In genomic region chr1:184464757-184465156, GRCh38 we compare ENCODE assay signal across 27 cellular contexts.
"Had no signal": no experiment of that assay in that cellular context is flagged by ENCODE, and none has a peak within 500 bp of the region (broad histone marks: within the 10 kb centered on the region; RNA-seq: fewer than 3 reads in every experiment).

No MANE protein-coding gene starts in this region.

- H3K36me3 Mint-ChIP-seq: naive B cell; naive thymus-derived CD8-positive, alpha-beta T cell; stimulated activated effector memory CD8-positive, alpha-beta T cell treated with anti-CD3 and anti-CD28 coated beads, Interleukin-12 subunit alpha, Interleukin-12 subunit beta, amount 100 ng/mL, for 72 hours; stimulated activated naive B cell treated with anti-CD40 and anti-IgM and Interleukin-4, amounts not matched to agents 10 μg/mL and 1 μg/mL and 100 μg/mL, for 72 hours had no signal

- H3K27ac Mint-ChIP-seq: naive B cell; naive thymus-derived CD8-positive, alpha-beta T cell; nephron progenitor cell; stimulated activated effector memory CD8-positive, alpha-beta T cell treated with anti-CD3 and anti-CD28 coated beads, Interleukin-12 subunit alpha, Interleukin-12 subunit beta, amount 100 ng/mL, for 72 hours; stimulated activated naive B cell treated with anti-CD40 and anti-IgM and Interleukin-4, amounts not matched to agents 10 μg/mL and 1 μg/mL and 100 μg/mL, for 72 hours; stimulated activated naive CD8-positive, alpha-beta T cell treated with anti-CD3 and anti-CD28 coated beads, Interleukin-15, Interleukin-2, amounts not matched to agents 100 ng/mL and 50 ng/mL, for 24 hours; type B pancreatic cell had no signal

- H3K27me3 ChIP-seq: neutrophil, pancreas, right lobe of liver, sigmoid colon, stomach, thyroid gland, tibial nerve, upper lobe of right lung, uterus had no signal

- H3K36me3 ChIP-seq: neutrophil, pancreas, prostate gland, right lobe of liver, sigmoid colon, stomach, thoracic aorta, thyroid gland, tibial nerve, upper lobe of right lung, uterus had no signal

- H3K4me3 ChIP-seq: pancreas, prostate gland, right lobe of liver, sigmoid colon, stomach, thoracic aorta, thyroid gland, tibial nerve, upper lobe of right lung, uterus had no signal

- ATAC-seq: naive thymus-derived CD8-positive, alpha-beta T cell; pancreas; right lobe of liver; stimulated activated effector memory CD8-positive, alpha-beta T cell treated with anti-CD3 and anti-CD28 coated beads, Interleukin-12 subunit alpha, Interleukin-12 subunit beta, amount 100 ng/mL, for 72 hours; stimulated activated naive B cell treated with anti-CD40 and anti-IgM and Interleukin-4, amounts not matched to agents 10 μg/mL and 1 μg/mL and 100 μg/mL, for 72 hours; upper lobe of right lung had no signal

- H3K9me3 Mint-ChIP-seq: naive B cell; naive thymus-derived CD8-positive, alpha-beta T cell; nephron progenitor cell; stimulated activated effector memory CD8-positive, alpha-beta T cell treated with anti-CD3 and anti-CD28 coated beads, Interleukin-12 subunit alpha, Interleukin-12 subunit beta, amount 100 ng/mL, for 72 hours; stimulated activated naive B cell treated with anti-CD40 and anti-IgM and Interleukin-4, amounts not matched to agents 10 μg/mL and 1 μg/mL and 100 μg/mL, for 72 hours; stimulated activated naive CD8-positive, alpha-beta T cell treated with anti-CD3 and anti-CD28 coated beads, Interleukin-15, Interleukin-2, amounts not matched to agents 100 ng/mL and 50 ng/mL, for 24 hours had no signal

- H3K4me1 Mint-ChIP-seq: naive B cell; stimulated activated effector memory CD8-positive, alpha-beta T cell treated with anti-CD3 and anti-CD28 coated beads, Interleukin-12 subunit alpha, Interleukin-12 subunit beta, amount 100 ng/mL, for 72 hours had no signal

- DNase-seq: naive B cell; naive thymus-derived CD8-positive, alpha-beta T cell; nephron progenitor cell; nucleus accumbens; pancreas; right cardiac atrium; right lobe of liver; sigmoid colon; small intestine; stimulated activated CD4-positive, alpha-beta T cell treated with anti-CD3 and anti-CD28 coated beads, Interleukin-15, amount 100 ng/mL, for 24 hours; stimulated activated CD4-positive, alpha-beta T cell treated with anti-CD3 and anti-CD28 coated beads, Interleukin-2, amount 100 ng/mL, for 24 hours; stimulated activated CD4-positive, alpha-beta T cell treated with anti-CD3 and anti-CD28 coated beads, Interleukin-2, amount 100 ng/mL, for 48 hours; stimulated activated CD4-positive, alpha-beta T cell treated with anti-CD3 and anti-CD28 coated beads, Interleukin-4, amount 100 ng/mL, for 24 hours; stimulated activated naive B cell treated with anti-CD40 and anti-IgM and Interleukin-4, amounts not matched to agents 10 μg/mL and 1 μg/mL and 100 μg/mL, for 72 hours; stimulated activated naive CD4-positive, alpha-beta T cell treated with Interleukin-2 at 50 U/mL for 16 hours; stomach; thyroid gland; upper lobe of right lung; uterus had no signal

- H3K4me1 ChIP-seq: pancreas, prostate gland, right lobe of liver had no signal

- H3K9me3 ChIP-seq: neutrophil, pancreas, prostate gland, right lobe of liver, sigmoid colon, stomach, thoracic aorta, thyroid gland, tibial nerve, upper lobe of right lung, uterus had no signal

- H3K27ac ChIP-seq: neutrophil, pancreas, prostate gland, right lobe of liver, sigmoid colon, stomach, thoracic aorta, thyroid gland, tibial nerve, upper lobe of right lung, uterus had no signal

- H3K27me3 Mint-ChIP-seq: naive B cell, type B pancreatic cell had no signal

- H3K4me3 Mint-ChIP-seq: naive B cell; naive thymus-derived CD8-positive, alpha-beta T cell; nephron progenitor cell; neural crest cell; stimulated activated effector memory CD8-positive, alpha-beta T cell treated with anti-CD3 and anti-CD28 coated beads, Interleukin-12 subunit alpha, Interleukin-12 subunit beta, amount 100 ng/mL, for 72 hours; stimulated activated naive B cell treated with anti-CD40 and anti-IgM and Interleukin-4, amounts not matched to agents 10 μg/mL and 1 μg/mL and 100 μg/mL, for 72 hours; stimulated activated naive CD8-positive, alpha-beta T cell treated with anti-CD3 and anti-CD28 coated beads, Interleukin-15, Interleukin-2, amounts not matched to agents 100 ng/mL and 50 ng/mL, for 24 hours; type B pancreatic cell had no signal
